ENCODE assay signal across 1 cellular context in genomic region chrX:8849945-8850344, GRCh38.
TF ChIP-seq lines count a peak whose summit lies in the region.

No MANE protein-coding gene starts in this region.

TF ChIP-seq in GM12878, 131 proteins besides CTCF, POLR2A, EP300 and RAD21 (continued from another document):
- TF ChIP-seq E2F8 (IDR thresholded peaks at IDR 0.05; ENCODE audit: low read depth, partially characterized antibody) (no peak), RUNX3 (IDR thresholded peaks at IDR 0.05; ENCODE audit: low read length) (no peak), CREB1 (IDR thresholded peaks at IDR 0.05; ENCODE audit: low read depth) (no peak), TCF7 (IDR thresholded peaks at IDR 0.05; ENCODE audit: borderline replicate concordance) (no peak), SREBF1 (IDR thresholded peaks at IDR 0.05; ENCODE audit: low read length) (no peak), GATAD2B (conservative IDR thresholded peaks at IDR 0.05; ENCODE audit: low read depth) (no peak), SRF (IDR thresholded peaks at IDR 0.05; ENCODE audit: low read depth in 2 of 2, low read length in 2 of 2) (no peak), SP1 (IDR thresholded peaks at IDR 0.05; ENCODE audit: low read depth, low read length) (no peak), ZNF217 (IDR thresholded peaks at IDR 0.05) (no peak)
